ENCODE assay signal across 6 cellular contexts in the genomic region with DNA sequence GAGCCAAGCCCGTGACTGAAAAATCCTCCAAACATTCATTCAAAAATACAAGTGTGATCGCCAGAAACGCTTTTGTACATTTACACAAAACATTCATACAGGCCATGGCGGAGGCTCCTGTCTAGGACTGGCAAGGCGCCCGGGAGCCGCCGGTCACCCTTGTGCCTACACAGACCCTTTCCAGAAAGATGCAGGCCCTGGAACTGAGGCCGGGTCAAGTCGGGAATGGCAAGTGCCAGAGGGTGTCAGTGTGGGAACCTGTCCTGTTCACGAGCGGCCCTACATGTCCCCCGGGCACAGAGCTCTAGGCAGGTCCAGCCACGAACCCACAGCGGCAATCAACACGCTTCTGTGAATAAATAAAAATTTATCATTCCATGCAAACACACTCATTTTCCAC. TPM values are rescaled to one million over a fixed set of nuclear protein-coding genes. Genes with fewer than 3 reads are reported as not detected.
"Had no signal": no experiment of that assay in that cellular context is flagged by ENCODE, and none has a peak within 500 bp of the region (broad histone marks: within the 10 kb centered on the region; RNA-seq: fewer than 3 reads in every experiment).

No MANE protein-coding gene starts in this region.

RNA-seq across cellular contexts. Expression of a gene that starts 36.1 kb away (rescaled TPM):
- total RNA-seq: hepatocyte, left lobe of liver, occipital lobe, smooth muscle cell, stomach, thoracic aorta had no signal
- polyA plus RNA-seq: hepatocyte, smooth muscle cell had no signal
